Comparison of ENCODE assay signal across 20 cellular contexts in the genomic region with DNA sequence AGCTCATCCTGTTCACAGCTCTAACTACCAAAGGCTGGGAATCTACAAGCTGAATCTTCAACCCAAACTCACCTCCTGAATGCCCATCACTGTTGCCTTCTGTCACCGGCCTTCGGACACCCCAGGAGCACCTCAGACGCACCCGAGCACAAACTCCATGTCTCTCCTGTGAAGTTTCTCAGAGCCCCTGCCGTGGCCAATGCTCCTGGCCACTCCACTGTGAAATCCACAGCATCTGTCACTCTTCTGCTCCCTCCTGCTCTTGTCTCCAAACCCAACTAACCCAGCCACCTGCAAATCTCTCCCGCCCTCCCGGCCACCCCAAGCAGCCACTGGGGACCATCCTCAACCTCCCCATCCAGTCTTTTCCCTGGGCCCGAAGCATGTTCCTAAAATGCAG.
"Had no signal": no experiment of that assay in that cellular context is flagged by ENCODE, and none has a peak within 500 bp of the region (broad histone marks: within the 10 kb centered on the region; RNA-seq: fewer than 3 reads in every experiment).

No MANE protein-coding gene starts in this region.

- H3K9me3 ChIP-seq: MG63, SK-N-SH had no signal

- H3K36me3 ChIP-seq: MG63 had no signal

- H3K4me3 ChIP-seq: MG63 had no signal

- DNase-seq: KBM-7, MG63, NCI-H1092, NCI-H1105 treated with DMSO at 0.1 percent for 48 hours, NCI-H1417 treated with DMSO at 0.1 percent for 48 hours, NCI-H146, NCI-H1694 treated with DMSO at 0.1 percent for 48 hours, NCI-H1930, NCI-H2081 treated with DMSO at 0.1 percent for 48 hours, NCI-H2171, NCI-H226, NCI-H446, NCI-H510A, NCI-H524 treated with DMSO at 0.1 percent for 48 hours, NCI-H69, NCI-H774, Right ventricle myocardium superior, RPMI8226, SK-N-SH, SW 1271 had no signal

- H3K27me3 ChIP-seq: MG63 had no signal

- H3K4me2 ChIP-seq: SK-N-SH had no signal

- H3K9ac ChIP-seq: SK-N-SH had no signal
